23 cellular contexts compared by ENCODE assay signal in genomic region chr5:17079562-17079961, GRCh38.
DNase-seq lines count a peak whose midpoint lies in the region; ATAC-seq and TF ChIP-seq lines count a peak whose summit lies in the region.
"Had no signal": no experiment of that assay in that cellular context is flagged by ENCODE, and none has a peak within 500 bp of the region (broad histone marks: within the 10 kb centered on the region; RNA-seq: fewer than 3 reads in every experiment).

No MANE protein-coding gene starts in this region.

- peak overlapping the region; percentile 94 for H3K27ac Mint-ChIP-seq in endothelial cell (ENCODE audit: unreplicated experiment)
- H3K27ac Mint-ChIP-seq: activated CD4-positive, alpha-beta memory T cell treated with anti-CD3 and anti-CD28 coated beads, Interleukin-2, amount 10 ng/mL, durations not matched to agents 7 days and 5 days; brain; naive thymus-derived CD4-positive, alpha-beta T cell; T-helper 2 cell treated with Interferon-gamma antibody and Interleukin-4, amounts not matched to agents 5 μg/mL and 100 μg/mL, for 36 hours had no signal

- no peaks in the 10 kb centered on the region for H3K36me3 Mint-ChIP-seq in endothelial cell (ENCODE audit: low read depth, unreplicated experiment)
- H3K36me3 Mint-ChIP-seq: brain had no signal

- 37 to 52% methylated on average over 7 of the region's 7 CpGs for WGBS in heart right ventricle, 2 donors

- H3K9me3 ChIP-seq in heart right ventricle, result no peaks in the 10 kb centered on the region
- H3K9me3 ChIP-seq in effector memory CD4-positive, alpha-beta T cell (ENCODE audit: control insufficient read depth, low read length), result no peaks in the 10 kb centered on the region
- H3K9me3 ChIP-seq: sigmoid colon, upper lobe of left lung had no signal

- H3K27ac ChIP-seq in heart right ventricle, result peak overlapping the region in 4 of 10 donors; percentile 1 to 74 (median 46)
- H3K27ac ChIP-seq in effector memory CD4-positive, alpha-beta T cell (ENCODE audit: insufficient read depth, low read length, poor library complexity, severe bottlenecking), result no peak overlapping the region
- H3K27ac ChIP-seq: C4-2B, coronary artery, sigmoid colon, SK-N-MC had no signal

- H3K4me3 Mint-ChIP-seq in endothelial cell (ENCODE audit: unreplicated experiment), result no peak overlapping the region
- H3K4me3 Mint-ChIP-seq: activated CD4-positive, alpha-beta memory T cell treated with anti-CD3 and anti-CD28 coated beads, Interleukin-2, amount 10 ng/mL, durations not matched to agents 7 days and 5 days; brain; T-helper 2 cell treated with Interferon-gamma antibody and Interleukin-4, amounts not matched to agents 5 μg/mL and 100 μg/mL, for 36 hours had no signal

- peaks cover 0 to 44% (median 11%) of the 10 kb centered on the region in 9 donors for H3K4me1 ChIP-seq in heart right ventricle
- H3K4me1 ChIP-seq in effector memory CD4-positive, alpha-beta T cell (ENCODE audit: control insufficient read depth, insufficient read depth, low read length, poor library complexity, severe bottlenecking), result no peaks in the 10 kb centered on the region
- H3K4me1 ChIP-seq: sigmoid colon had no signal

- intact Hi-C loops in heart right ventricle (cut with DNase I) (loop anchor here in 2 of 10 donors (5.0 to 10.0 kb wide), 3 partner anchors 53 to 145 kb away; partner anchors contain the start of gene MYO10 (in 2 of the 2)), cardiac septum (cut with DNase I) (loop anchor here (5.0 kb wide), 1 partner anchor 142 kb away; the partner anchor contains the start of gene MYO10)

- no peaks in the 10 kb centered on the region for H3K36me3 ChIP-seq in heart right ventricle
- no peaks in the 10 kb centered on the region for H3K36me3 ChIP-seq in effector memory CD4-positive, alpha-beta T cell (ENCODE audit: control insufficient read depth, insufficient read depth, low read length)
- H3K36me3 ChIP-seq: sigmoid colon, upper lobe of left lung had no signal

- no peaks in the 10 kb centered on the region for H3K9me3 Mint-ChIP-seq in endothelial cell (ENCODE audit: unreplicated experiment)
- H3K9me3 Mint-ChIP-seq: T-helper 2 cell treated with Interferon-gamma antibody and Interleukin-4, amounts not matched to agents 5 μg/mL and 100 μg/mL, for 36 hours had no signal

- ATAC-seq in heart right ventricle (peak; percentile 70 to 96 (median 88)), left lobe of liver (peak; percentile 56)
- ATAC-seq: K562; naive thymus-derived CD4-positive, alpha-beta T cell had no signal

- DNase-seq in heart right ventricle (peak in 1 of 2 donors; percentile 72), cardiac septum (ENCODE audit: low spot score) (no peak), endothelial cell (ENCODE audit: low spot score) (peak; percentile 31), left lobe of liver (ENCODE audit: low spot score) (no peak), COLO668 (lab: John Stamatoyannopoulos, UW; ENCODE audit: unreplicated experiment) (no peak), activated gamma-delta T cell treated with Interleukin-2 at 50 U/mL for 16 hours (no peak), 8988T (no peak)
- no peak for DNase-seq in effector memory CD4-positive, alpha-beta T cell
- DNase-seq: activated CD4-positive, alpha-beta memory T cell treated with anti-CD3 and anti-CD28 coated beads, Interleukin-2, amount 10 ng/mL, durations not matched to agents 7 days and 5 days; activated gamma-delta T cell; HCEC 1CT; mesenchymal stem cell; naive thymus-derived CD4-positive, alpha-beta T cell; NCI-H2171 treated with DMSO at 0.1 percent for 48 hours; NCI-H524 treated with DMSO at 0.1 percent for 48 hours; sigmoid colon; upper lobe of left lung had no signal

- peaks cover 43% of the 10 kb centered on the region for H3K4me1 Mint-ChIP-seq in endothelial cell (ENCODE audit: unreplicated experiment)
- H3K4me1 Mint-ChIP-seq: activated CD4-positive, alpha-beta memory T cell treated with anti-CD3 and anti-CD28 coated beads, Interleukin-2, amount 10 ng/mL, durations not matched to agents 7 days and 5 days; brain; naive thymus-derived CD4-positive, alpha-beta T cell had no signal

- H3K27me3 Mint-ChIP-seq in endothelial cell (ENCODE audit: unreplicated experiment), result no peaks in the 10 kb centered on the region
- H3K27me3 Mint-ChIP-seq: activated CD4-positive, alpha-beta memory T cell treated with anti-CD3 and anti-CD28 coated beads, Interleukin-2, amount 10 ng/mL, durations not matched to agents 7 days and 5 days; brain had no signal

- peak overlapping the region in 2 of 10 donors; percentile 1 to 20 for H3K4me3 ChIP-seq in heart right ventricle
- H3K4me3 ChIP-seq in effector memory CD4-positive, alpha-beta T cell (ENCODE audit: insufficient read depth, low read depth, low read length, poor library complexity, severe bottlenecking), result no peak overlapping the region
- H3K4me3 ChIP-seq: coronary artery, K562, sigmoid colon, SK-N-MC, upper lobe of left lung had no signal

- TF ChIP-seq CTCF in heart right ventricle (IDR thresholded peaks at IDR 0.05) (no peak), endothelial cell (IDR thresholded peaks at IDR 0.05; ENCODE audit: unreplicated experiment) (no peak)

- no peaks in the 10 kb centered on the region for H3K27me3 ChIP-seq in heart right ventricle
- no peaks in the 10 kb centered on the region for H3K27me3 ChIP-seq in effector memory CD4-positive, alpha-beta T cell (replicated peaks; ENCODE audit: control insufficient read depth, insufficient read depth, low read length, poor library complexity, severe bottlenecking)
- H3K27me3 ChIP-seq: sigmoid colon, upper lobe of left lung had no signal
